ENCODE assay signal across 33 cellular contexts in the genomic region with DNA sequence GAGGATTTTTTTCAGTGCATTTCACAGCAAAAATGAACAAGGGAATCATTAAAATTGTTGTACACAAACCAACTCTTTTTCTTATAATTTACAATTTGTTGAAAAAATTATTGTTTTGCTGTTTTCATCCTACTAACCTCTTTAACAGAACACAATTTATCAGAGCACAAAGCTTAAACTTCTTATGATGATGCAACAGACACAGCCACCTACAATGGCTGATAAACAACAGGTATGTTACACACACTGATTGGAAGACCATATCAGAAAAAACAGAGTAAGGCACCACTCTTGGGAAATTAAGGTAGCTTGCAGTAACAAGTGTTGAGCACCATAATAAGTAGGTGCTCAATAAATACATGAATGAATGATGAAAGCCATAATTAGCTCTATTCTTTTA. TPM values are rescaled to one million over a fixed set of nuclear protein-coding genes. Genes with fewer than 3 reads are reported as not detected.
DNase-seq lines count a peak whose midpoint lies in the region; ATAC-seq, FAIRE-seq and TF ChIP-seq lines count a peak whose summit lies in the region.
"Had no signal": no experiment of that assay in that cellular context is flagged by ENCODE, and none has a peak within 500 bp of the region (broad histone marks: within the 10 kb centered on the region; RNA-seq: fewer than 3 reads in every experiment).

No MANE protein-coding gene starts in this region.

- no peak overlapping the region for H3K4ac ChIP-seq in IMR-90 (ENCODE audit: low read depth, low read length)

- H3K4me1 ChIP-seq in HepG2 (ENCODE audit: insufficient read depth, low read length) (no peaks in the 10 kb centered on the region), right lobe of liver (no peaks in the 10 kb centered on the region), IMR-90 (ENCODE audit: control insufficient read depth, insufficient read depth, low read length) (no peaks in the 10 kb centered on the region), K562 (replicated peaks in 1 of 2; ENCODE audit: control insufficient read depth in 2 of 2, insufficient read depth in 2 of 2, low read length in 2 of 2) (no peaks in the 10 kb centered on the region; a peak in 1 of 5 replicates)
- H3K4me1 ChIP-seq: A549; BE2C; BLaER1; BLaER1 treated with 17β-estradiol and CSF1 and Interleukin-3, amounts not matched to agents 10 nM and 100 nM; Caco-2 had no signal

- in situ Hi-C loops in HepG2 (cut with HindIII; ENCODE audit: extremely low pct_ligation_motif_present, low pct_unique_long_range_greater_than_20kb) = no loop called here
- in situ Hi-C loops in IMR-90 (cut with MboI; ENCODE audit: low sequenced_read_pairs) = no loop called here
- in situ Hi-C loops in K562 (cut with MboI) = no loop called here

- no peak overlapping the region for H3K56ac ChIP-seq in IMR-90 (ENCODE audit: extremely low read depth, insufficient read depth, low read length)

- no peak overlapping the region for H2AFZ ChIP-seq in HepG2 (ENCODE audit: low read length)
- no peak overlapping the region for H2AFZ ChIP-seq in IMR-90 (replicated peaks; ENCODE audit: low read length, poor library complexity)
- no peak overlapping the region for H2AFZ ChIP-seq in K562 (ENCODE audit: low read depth, low read length)

- no peak overlapping the region for H4K8ac ChIP-seq in IMR-90 (ENCODE audit: low read depth in 2 of 2, low read length in 2 of 2)

- TF ChIP-seq EP300 in HepG2 (IDR thresholded peaks at IDR 0.05; ENCODE audit: low read depth in 2 of 2, low read length in 2 of 2) = no peak
- no peak for TF ChIP-seq EP300 in HepG2 (CRISPR knock-in tag; IDR thresholded peaks at IDR 0.05; ENCODE audit: borderline replicate concordance)
- no peak for TF ChIP-seq EP300 in K562 (IDR thresholded peaks at IDR 0.05; ENCODE audit: low read length)

- dilution Hi-C loops in IMR-90 (cut with HindIII; ENCODE audit: low sequenced_read_pairs, unreplicated experiment) = no loop called here

- no peak overlapping the region for H3K18ac ChIP-seq in IMR-90 (ENCODE audit: low read depth, low read length)

- intact Hi-C loops in HepG2 (cut with micrococcal nuclease; ENCODE audit: unreplicated experiment) = no loop called here
- intact Hi-C loops in right lobe of liver (cut with DNase I) = no loop called here
- intact Hi-C loops in IMR-90 (cut with micrococcal nuclease) = no loop called here
- intact Hi-C loops in K562 (cut with micrococcal nuclease) = no loop called here

- H3K23ac ChIP-seq in IMR-90 (ENCODE audit: low read depth, low read length) = no peak overlapping the region

- no peak overlapping the region for H3K9ac ChIP-seq in HepG2 (ENCODE audit: insufficient read depth, low read depth, low read length)
- no peak overlapping the region for H3K9ac ChIP-seq in IMR-90 (ENCODE audit: low read depth, low read length)
- no peak overlapping the region for H3K9ac ChIP-seq in K562 (ENCODE audit: insufficient read depth in 1 of 2, low read depth in 2 of 2, low read length in 2 of 2)
- H3K9ac ChIP-seq: BLaER1; BLaER1 treated with 17β-estradiol and CSF1 and Interleukin-3, amounts not matched to agents 10 nM and 100 nM had no signal

- FAIRE-seq in HepG2 (lab: Jason Lieb, UNC) (no peak), K562 (lab: Jason Lieb, UNC) (no peak)
- FAIRE-seq: A204.1, A549, D721Med had no signal

- BruUV-seq in HepG2 (replicated peaks; lab: Mats Ljungman, UMichigan) = TSS peak; percentile 42
- BruUV-seq in IMR-90 (replicated peaks; lab: Mats Ljungman, UMichigan) = no TSS peak
- no TSS peak for BruUV-seq in K562 (replicated peaks; lab: Mats Ljungman, UMichigan)

- no peak overlapping the region for H2BK5ac ChIP-seq in IMR-90 (ENCODE audit: low read depth, low read length, poor library complexity, severe bottlenecking)

- H3K79me2 ChIP-seq in HepG2 (ENCODE audit: insufficient read depth, low read length) = no peaks in the 10 kb centered on the region
- no peaks in the 10 kb centered on the region for H3K79me2 ChIP-seq in K562 (ENCODE audit: control insufficient read depth, insufficient read depth, low read length)

- H3K36me3 ChIP-seq in HepG2 (replicated peaks in 1 of 2; ENCODE audit: control insufficient read depth in 1 of 2, insufficient read depth in 2 of 2, low read length in 2 of 2) = peaks cover 2 to 17% of the 10 kb centered on the region in 2 experiments; a peak in 3 of 5 replicates
- H3K36me3 ChIP-seq in right lobe of liver = peaks cover 0 to 27% (median 12%) of the 10 kb centered on the region in 4 donors
- peaks cover 5% of the 10 kb centered on the region; the same call in 1 of the 2 replicates for H3K36me3 ChIP-seq in IMR-90 (ENCODE audit: control insufficient read depth, insufficient read depth, low read length)
- peaks cover 10% of the 10 kb centered on the region; the same call in 1 of the 3 replicates for H3K36me3 ChIP-seq in K562 (ENCODE audit: control insufficient read depth, insufficient read depth, low read length)

- H2AK5ac ChIP-seq in IMR-90 (ENCODE audit: low read depth, low read length) = no peak overlapping the region

- H3K27ac ChIP-seq in HepG2 (ENCODE audit: extremely low read length, insufficient read depth, low read length) = no peak overlapping the region
- no peak overlapping the region for H3K27ac ChIP-seq in right lobe of liver
- H3K27ac ChIP-seq in IMR-90 (ENCODE audit: insufficient read depth, low read length) = no peak overlapping the region
- no peak overlapping the region for H3K27ac ChIP-seq in K562 (ENCODE audit: extremely low read depth, low read depth, low read length)
- H3K27ac ChIP-seq: 22Rv1; A549; BLaER1; BLaER1 treated with 17β-estradiol and CSF1 and Interleukin-3, amounts not matched to agents 10 nM and 100 nM; C4-2B had no signal

- H3K9me1 ChIP-seq in IMR-90 (ENCODE audit: insufficient read depth, low read length) = 0 out of 2 replicates have a peak, but pooled peaks cover 2% of the 10 kb centered on the region
- H3K9me1 ChIP-seq in K562 (ENCODE audit: control insufficient read depth, insufficient read depth, low read length) = no peaks in the 10 kb centered on the region

- H4K5ac ChIP-seq in IMR-90 (ENCODE audit: low read depth, low read length) = no peak overlapping the region

- H3K79me1 ChIP-seq in IMR-90 (ENCODE audit: low read depth in 1 of 2, low read length in 2 of 2) = no peaks in the 10 kb centered on the region

- no peak overlapping the region for H3K4me3 ChIP-seq in HepG2 (replicated peaks in 1 of 3; ENCODE audit: insufficient read depth in 1 of 3, low read depth in 2 of 3, low read length in 3 of 3)
- H3K4me3 ChIP-seq in right lobe of liver = no peak overlapping the region
- H3K4me3 ChIP-seq in IMR-90 (ENCODE audit: insufficient read depth, low read depth, low read length) = no peak overlapping the region
- H3K4me3 ChIP-seq in K562 = no peak overlapping the region
- H3K4me3 ChIP-seq: A549; BLaER1; BLaER1 treated with 17β-estradiol and CSF1 and Interleukin-3, amounts not matched to agents 10 nM and 100 nM had no signal

- no peak overlapping the region for H2AK9ac ChIP-seq in IMR-90 (replicated peaks; ENCODE audit: low read depth, low read length, poor library complexity)

- H2BK15ac ChIP-seq in IMR-90 (ENCODE audit: low read depth, low read length) = no peak overlapping the region

- H2BK20ac ChIP-seq in IMR-90 (ENCODE audit: low read depth, low read length) = no peak overlapping the region

- no peak for TF ChIP-seq POLR2A in HepG2 (IDR thresholded peaks at IDR 0.05; ENCODE audit: insufficient read depth in 1 of 2, low read depth in 2 of 2, low read length in 2 of 2)
- no peak for TF ChIP-seq POLR2A in right lobe of liver (IDR thresholded peaks at IDR 0.05)
- TF ChIP-seq POLR2A in IMR-90 (IDR thresholded peaks at IDR 0.05; ENCODE audit: low read depth, low read length) = no peak
- TF ChIP-seq POLR2A in K562 (conservative IDR thresholded peaks at IDR 0.05) = no peak

- no peak for DNase-seq in HepG2 (ENCODE audit: low spot score)
- DNase-seq in right lobe of liver = no peak
- no peak for DNase-seq in IMR-90
- no peak for DNase-seq in K562 (ENCODE audit: extremely low read depth in 1 of 4, low spot score in 3 of 4)
- DNase-seq in glomerular visceral epithelial cell (ENCODE audit: extremely low spot score) = no peak
- DNase-seq: 8988T; ACHN; AML-193; BE2C; C1 segment of cervical spinal cord; Caco-2; Calu3; CD4-positive, alpha-beta memory T cell; CD4-positive, alpha-beta T cell; CD4-positive, CD25-positive, alpha-beta regulatory T cell; CD8-positive, alpha-beta memory T cell; CD8-positive, alpha-beta T cell; COR-L47; DMS 273 treated with DMSO at 0.1 percent for 48 hours; DMS153; DMS53; DMS79; DMS79 treated with DMSO at 0.1 percent for 48 hours; DND-41; EL had no signal

- no peak overlapping the region for H2BK120ac ChIP-seq in IMR-90 (ENCODE audit: low read depth, low read length)

- POLR2A ChIA-PET in HepG2 (lab: Yijun Ruan, JAX) (no interaction called here), IMR-90 (lab: Charles Lee; ENCODE audit: unreplicated experiment) (no interaction called here), K562 (lab: Yijun Ruan, JAX) (no interaction called here)

- H3K9me3 ChIP-seq in HepG2 (ENCODE audit: low read length) (no peaks in the 10 kb centered on the region), right lobe of liver (no peaks in the 10 kb centered on the region), IMR-90 (ENCODE audit: control insufficient read depth, insufficient read depth, low read length) (no peaks in the 10 kb centered on the region), K562 (replicated peaks; ENCODE audit: control insufficient read depth, insufficient read depth, low read depth, low read length) (no peaks in the 10 kb centered on the region)
- H3K9me3 ChIP-seq: A549; BE2C; BLaER1; BLaER1 treated with 17β-estradiol and CSF1 and Interleukin-3, amounts not matched to agents 10 nM and 100 nM; Caco-2 had no signal

- H3K4me2 ChIP-seq in HepG2 (ENCODE audit: low read depth, low read length) (no peak overlapping the region), IMR-90 (ENCODE audit: low read depth, low read length) (no peak overlapping the region), K562 (ENCODE audit: insufficient read depth, low read length) (no peak overlapping the region)
- H3K4me2 ChIP-seq: A549; BLaER1; BLaER1 treated with 17β-estradiol and CSF1 and Interleukin-3, amounts not matched to agents 10 nM and 100 nM had no signal

- CTCF ChIA-PET in HepG2 (lab: Yijun Ruan, JAX; ENCODE audit: low intra/inter-chr PET ratio, low total read pairs) = no interaction called here
- CTCF ChIA-PET in IMR-90 (lab: Yijun Ruan, JAX) = no interaction called here
- CTCF ChIA-PET in K562 (lab: Yijun Ruan, JAX; ENCODE audit: low intra/inter-chr PET ratio) = no interaction called here

- no peaks in the 10 kb centered on the region for H3K27me3 ChIP-seq in HepG2 (ENCODE audit: control insufficient read depth in 1 of 2, insufficient read depth in 2 of 2, low read length in 2 of 2)
- H3K27me3 ChIP-seq in right lobe of liver = no peaks in the 10 kb centered on the region
- no peaks in the 10 kb centered on the region for H3K27me3 ChIP-seq in IMR-90 (ENCODE audit: control insufficient read depth, insufficient read depth, low read length)
- H3K27me3 ChIP-seq in K562 (ENCODE audit: control insufficient read depth in 2 of 2, insufficient read depth in 2 of 2, low read length in 2 of 2) = no peaks in the 10 kb centered on the region
- H3K27me3 ChIP-seq: BE2C; BLaER1; BLaER1 treated with 17β-estradiol and CSF1 and Interleukin-3, amounts not matched to agents 10 nM and 100 nM had no signal

- ATAC-seq in HepG2 = no peak
- no peak for ATAC-seq in right lobe of liver
- ATAC-seq in IMR-90 (ENCODE audit: low read depth) = no peak
- ATAC-seq in K562 = no peak
- no peak for ATAC-seq in GM21717 (IDR thresholded peaks at IDR 0.05; ENCODE audit: unreplicated experiment)
- ATAC-seq: A549; CD8-positive, alpha-beta T cell had no signal

- no peak overlapping the region for H4K91ac ChIP-seq in IMR-90 (ENCODE audit: insufficient read depth, low read depth, low read length)

- H3K14ac ChIP-seq in IMR-90 (replicated peaks; ENCODE audit: low read depth, low read length) = no peak overlapping the region

- TF ChIP-seq CTCF in HepG2 (CRISPR knock-in tag; IDR thresholded peaks at IDR 0.05) (no peak), right lobe of liver (IDR thresholded peaks at IDR 0.05) (no peak), IMR-90 (conservative IDR thresholded peaks at IDR 0.05; ENCODE audit: low read depth, low read length) (no peak), K562 (IDR thresholded peaks at IDR 0.05 in 2 of 3, conservative IDR thresholded peaks at IDR 0.05 in 1 of 3; ENCODE audit: insufficient read depth in 2 of 3, low read depth in 1 of 3, low read length in 3 of 3) (no peak)

- H4K20me1 ChIP-seq in HepG2 (ENCODE audit: insufficient read depth, low read length) (no peaks in the 10 kb centered on the region), IMR-90 (ENCODE audit: insufficient read depth, low read length) (no peaks in the 10 kb centered on the region), K562 (replicated peaks; ENCODE audit: control insufficient read depth, insufficient read depth, low read length) (no peaks in the 10 kb centered on the region)
- H4K20me1 ChIP-seq: BLaER1 had no signal

- TF ChIP-seq RAD21 in HepG2 (CRISPR knock-in tag; IDR thresholded peaks at IDR 0.05) = no peak
- no peak for TF ChIP-seq RAD21 in IMR-90 (IDR thresholded peaks at IDR 0.05; ENCODE audit: low read length)
- TF ChIP-seq RAD21 in K562 (CRISPR knock-in tag; conservative IDR thresholded peaks at IDR 0.05 in 1 of 2, IDR thresholded peaks at IDR 0.05 in 1 of 2) = no peak

RNA-seq across cellular contexts. Expression of gene SNX4, which starts 8.9 kb away (rescaled TPM):
- total RNA-seq in HepG2 (2016; rRNA removed; fragmentation: Illumina TruSeq; extraction: Trizol) = 73.6 and 115 TPM in 2 replicates
- total RNA-seq in HepG2 (2016; cell fraction: cytosol; rRNA removed; fragmentation: Illumina TruSeq; extraction: Trizol; ENCODE audit: low read depth) = 23.4 and 24.9 TPM in 2 replicates
- 76.0 and 135 TPM in 2 replicates for total RNA-seq in HepG2 (2016; cell fraction: insoluble cytoplasmic fraction; rRNA removed; fragmentation: Illumina TruSeq; extraction: Trizol)
- 26.3 and 26.4 TPM in 2 replicates for total RNA-seq in HepG2 (2016; cell fraction: membrane; rRNA removed; fragmentation: Illumina TruSeq; extraction: Trizol)
- total RNA-seq in HepG2 (2016; cell fraction: nucleus; rRNA removed; fragmentation: Illumina TruSeq; extraction: Trizol) = 25.9 and 30.2 TPM in 2 replicates
- polyA plus RNA-seq in HepG2 (2011; rRNA removed) = 11.6 and 18.1 TPM in 2 replicates
- polyA plus RNA-seq in HepG2 (2011; cell fraction: cytosol; rRNA removed) = 5.8 and 9.9 TPM in 2 replicates
- polyA plus RNA-seq in HepG2 (2011; cell fraction: nucleus; rRNA removed) = 2.7 and 5.3 TPM in 2 replicates
- 26.7 and 28.0 TPM in 2 replicates for polyA plus RNA-seq in HepG2 (2012)
- polyA plus RNA-seq in HepG2 (2016; cell fraction: cytosol; fragmentation: Illumina TruSeq; extraction: Trizol; ENCODE audit: low read depth) = 4.5 and 4.6 TPM in 2 replicates
- 72.0 and 79.1 TPM in 2 replicates for polyA plus RNA-seq in HepG2 (2016; cell fraction: insoluble cytoplasmic fraction; fragmentation: Illumina TruSeq; extraction: Trizol; ENCODE audit: low read depth)
- polyA plus RNA-seq in HepG2 (2016; cell fraction: membrane; fragmentation: Illumina TruSeq; extraction: Trizol; ENCODE audit: low read depth) = 10.2 and 11.8 TPM in 2 replicates
- polyA plus RNA-seq in HepG2 (2016; cell fraction: nucleus; fragmentation: Illumina TruSeq; extraction: Trizol; ENCODE audit: insufficient read depth, low read depth) = 29.5 and 31.0 TPM in 2 replicates
- polyA minus RNA-seq in HepG2 (2011; rRNA and poly(A)+ RNA removed; ENCODE audit: low replicate concordance) = 5.7 and 8.9 TPM in 2 replicates
- 11.2 and 14.4 TPM in 2 replicates for polyA minus RNA-seq in HepG2 (2011; cell fraction: cytosol; rRNA and poly(A)+ RNA removed)
- polyA minus RNA-seq in HepG2 (2011; cell fraction: nucleus; rRNA and poly(A)+ RNA removed) = 16.7 and 17.2 TPM in 2 replicates
- 10 to 100 TPM; 27.4 to 38.4 (median 33.2) TPM for total RNA-seq in right lobe of liver
- total RNA-seq in IMR-90 (2012; rRNA removed) = 25.6 and 42.2 TPM in 2 replicates
- polyA plus RNA-seq in IMR-90 (2012; rRNA removed) = 8.3 and 10.7 TPM in 2 replicates
- polyA plus RNA-seq in IMR-90 (2012; cell fraction: cytosol; rRNA removed) = 2.9 and 5.7 TPM in 2 replicates
- polyA plus RNA-seq in IMR-90 (2012; cell fraction: nucleus; rRNA removed; ENCODE audit: low replicate concordance) = 3.3 and 7.3 TPM in 2 replicates
- total RNA-seq in K562 (2011; cell fraction: chromatin; rRNA removed; ENCODE audit: low replicate concordance) = 16.9 and 33.5 TPM in 2 replicates
- total RNA-seq in K562 (2011; cell fraction: nucleolus; rRNA removed) = 8.0 and 11.4 TPM in 2 replicates
- total RNA-seq in K562 (2011; cell fraction: nucleoplasm; rRNA removed) = 11.1 and 14.1 TPM in 2 replicates
- total RNA-seq in K562 (2014; rRNA removed) = 25.8 and 37.8 TPM in 2 replicates
- 33.8 and 39.2 TPM in 2 replicates for total RNA-seq in K562 (2014; rRNA removed; fragmentation: Illumina TruSeq; extraction: Trizol)
- 36.7 and 40.3 TPM in 2 replicates for total RNA-seq in K562 (2015; rRNA removed; fragmentation: Illumina TruSeq; extraction: Trizol)
- total RNA-seq in K562 (2021) = 29.6 and 30.0 TPM in 2 replicates
- polyA plus RNA-seq in K562 (2011; rRNA removed) = 21.2 and 30.8 TPM in 2 replicates
- 3.9 and 10.8 TPM in 2 replicates for polyA plus RNA-seq in K562 (2011; cell fraction: cytosol; rRNA removed)
- polyA plus RNA-seq in K562 (2011; cell fraction: nucleus; rRNA removed) = 4.5 and 6.8 TPM in 2 replicates
- polyA plus RNA-seq in K562 (2012) = 23.0 and 43.0 TPM in 2 replicates
- 26.9 and 29.9 TPM in 2 replicates for polyA plus RNA-seq in K562 (2014; fragmentation: Illumina TruSeq; extraction: Trizol)
- 10 to 100 TPM; 11.4 to 15.8 TPM for polyA plus RNA-seq in K562 (2014; fragmentation: Nextera tagmentation; extraction: Ambion mirVana)
- polyA plus RNA-seq in K562 (2014; rRNA removed) = 27.0 and 29.9 TPM in 2 replicates
- polyA minus RNA-seq in K562 (2011; rRNA and poly(A)+ RNA removed) = 38.9 and 41.2 TPM in 2 replicates
- polyA minus RNA-seq in K562 (2011; cell fraction: cytosol; rRNA and poly(A)+ RNA removed) = 11.6 and 12.7 TPM in 2 replicates
- 5.4 and 18.7 TPM in 2 replicates for polyA minus RNA-seq in K562 (2011; cell fraction: nucleus; rRNA and poly(A)+ RNA removed)

Comparison
In these comparisons a context has a peak if more than half of its experiments do, and no peak if none do; other contexts are left out.
1. Of the 241 proteins assayed by ChIP-seq in both HepG2 and K562: peak only in HepG2: CEBPB; only in K562: none; in both: none; in neither: 237; mixed calls (peak in some experiments, not most) for 3.